In the genomic region with DNA sequence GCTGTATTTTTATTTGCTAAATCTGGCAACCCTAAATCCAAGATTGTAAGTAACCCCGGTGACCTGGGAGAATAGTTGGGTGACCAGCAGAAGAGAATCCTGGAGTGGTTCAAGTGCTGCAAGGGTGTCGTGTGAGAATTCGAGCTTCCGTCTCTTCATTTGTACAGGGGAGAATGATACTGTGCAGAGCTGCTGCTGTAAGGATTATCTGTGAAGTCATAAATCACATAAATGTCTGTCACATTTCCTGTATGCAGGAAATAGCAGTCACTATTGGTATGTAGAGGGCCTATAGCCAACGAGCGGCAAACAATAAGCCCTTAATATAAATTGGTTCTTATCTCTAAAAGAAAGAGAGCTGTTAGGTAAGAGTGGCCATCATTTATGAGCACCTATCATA, we compare ENCODE assay signal across 33 cellular contexts.
"Had no signal": no experiment of that assay in that cellular context is flagged by ENCODE, and none has a peak within 500 bp of the region (broad histone marks: within the 10 kb centered on the region; RNA-seq: fewer than 3 reads in every experiment).

No MANE protein-coding gene starts in this region.

- H3K27me3 Mint-ChIP-seq: activated naive CD4-positive, alpha-beta T cell treated with anti-CD3 and anti-CD28 coated beads, Interleukin-2, amount 50 U/mL, for 24 hours; brain; T-helper 17 cell had no signal

- H3K9me3 ChIP-seq: ascending aorta, breast epithelium, esophagus squamous epithelium, gastroesophageal sphincter, heart right ventricle had no signal

- H3K4me3 Mint-ChIP-seq: activated CD4-positive, alpha-beta memory T cell treated with anti-CD3 and anti-CD28 coated beads for 36 hours; activated CD4-positive, alpha-beta T cell treated with anti-CD3 and anti-CD28 coated beads for 36 hours; activated CD4-positive, alpha-beta T cell treated with anti-CD3 and anti-CD28 coated beads, Interleukin-2, amount 10 ng/mL, durations not matched to agents 24 days and 14 days; activated CD8-positive, alpha-beta memory T cell treated with anti-CD3 and anti-CD28 coated beads, Interleukin-2, amount 10 ng/mL, durations not matched to agents 7 days and 5 days; activated CD8-positive, alpha-beta T cell treated with anti-CD3 and anti-CD28 coated beads, Interleukin-2, amount 10 ng/mL, durations not matched to agents 7 days and 5 days; activated naive CD4-positive, alpha-beta T cell treated with anti-CD3 and anti-CD28 coated beads for 36 hours; activated naive CD4-positive, alpha-beta T cell treated with anti-CD3 and anti-CD28 coated beads, Interleukin-2, amount 50 U/mL, for 24 hours; activated naive CD8-positive, alpha-beta T cell treated with anti-CD3 and anti-CD28 coated beads, Interleukin-2, amount 10 ng/mL, durations not matched to agents 7 days and 5 days; activated T-helper 1 cell treated with anti-CD3 and anti-CD28 coated beads, Interleukin-12 subunit alpha, Interleukin-12 subunit beta, Interleukin-2, Interleukin-4 antibody, amounts not matched to agents 30 ng/mL and 10 ng/mL and 1 ng/mL, durations not matched to agents 14 hours and 24 hours and 36 hours; brain; central memory CD8-positive, alpha-beta T cell; dendritic cell treated with granulocyte-macrophage colony-stimulating factor and Interleukin-4, amounts not matched to agents 40 ng/mL and 50 ng/mL, for 4 days; T-helper 17 cell; T-helper 2 cell treated with Interferon-gamma antibody and Interleukin-4, amounts not matched to agents 5 μg/mL and 100 μg/mL, for 36 hours had no signal

- H3K27ac Mint-ChIP-seq: activated CD4-positive, alpha-beta memory T cell treated with anti-CD3 and anti-CD28 coated beads for 36 hours; activated CD4-positive, alpha-beta T cell treated with anti-CD3 and anti-CD28 coated beads for 36 hours; activated CD4-positive, alpha-beta T cell treated with anti-CD3 and anti-CD28 coated beads, Interleukin-2, amount 10 ng/mL, durations not matched to agents 24 days and 14 days; activated CD8-positive, alpha-beta memory T cell treated with anti-CD3 and anti-CD28 coated beads, Interleukin-2, amount 10 ng/mL, durations not matched to agents 7 days and 5 days; activated CD8-positive, alpha-beta T cell treated with anti-CD3 and anti-CD28 coated beads, Interleukin-2, amount 10 ng/mL, durations not matched to agents 7 days and 5 days; activated naive CD4-positive, alpha-beta T cell treated with anti-CD3 and anti-CD28 coated beads for 36 hours; activated naive CD4-positive, alpha-beta T cell treated with anti-CD3 and anti-CD28 coated beads, Interleukin-2, amount 50 U/mL, for 24 hours; activated naive CD8-positive, alpha-beta T cell treated with anti-CD3 and anti-CD28 coated beads, Interleukin-2, amount 10 ng/mL, durations not matched to agents 7 days and 5 days; activated T-helper 1 cell treated with anti-CD3 and anti-CD28 coated beads, Interleukin-12 subunit alpha, Interleukin-12 subunit beta, Interleukin-2, Interleukin-4 antibody, amounts not matched to agents 30 ng/mL and 10 ng/mL and 1 ng/mL, durations not matched to agents 14 hours and 24 hours and 36 hours; activated T-helper 2 cell treated with anti-CD3 and anti-CD28 coated beads, Interferon-gamma antibody, Interleukin-2, Interleukin-4, amounts not matched to agents 10 μg/mL and 5 μg/mL and 100 μg/mL, durations not matched to agents 14 hours and 24 hours and 36 hours; brain; dendritic cell treated with granulocyte-macrophage colony-stimulating factor and Interleukin-4, amounts not matched to agents 40 ng/mL and 50 ng/mL, for 4 days; T-helper 17 cell; T-helper 2 cell treated with Interferon-gamma antibody and Interleukin-4, amounts not matched to agents 5 μg/mL and 100 μg/mL, for 36 hours had no signal

- H3K4me1 ChIP-seq: ascending aorta, breast epithelium, esophagus squamous epithelium, gastroesophageal sphincter had no signal

- H3K36me3 ChIP-seq: ascending aorta, breast epithelium, esophagus squamous epithelium, gastroesophageal sphincter, heart right ventricle, WERI-Rb-1 had no signal

- H3K4me1 Mint-ChIP-seq: activated CD4-positive, alpha-beta T cell treated with anti-CD3 and anti-CD28 coated beads for 36 hours; activated CD4-positive, alpha-beta T cell treated with anti-CD3 and anti-CD28 coated beads, Interleukin-2, amount 10 ng/mL, durations not matched to agents 24 days and 14 days; activated CD8-positive, alpha-beta memory T cell treated with anti-CD3 and anti-CD28 coated beads, Interleukin-2, amount 10 ng/mL, durations not matched to agents 7 days and 5 days; activated naive CD4-positive, alpha-beta T cell treated with anti-CD3 and anti-CD28 coated beads, Interleukin-2, amount 50 U/mL, for 24 hours; activated naive CD8-positive, alpha-beta T cell treated with anti-CD3 and anti-CD28 coated beads, Interleukin-2, amount 10 ng/mL, durations not matched to agents 7 days and 5 days; central memory CD8-positive, alpha-beta T cell had no signal

- H3K9me3 Mint-ChIP-seq: activated CD4-positive, alpha-beta memory T cell treated with anti-CD3 and anti-CD28 coated beads for 36 hours; activated CD4-positive, alpha-beta T cell treated with anti-CD3 and anti-CD28 coated beads, Interleukin-2, amount 10 ng/mL, durations not matched to agents 24 days and 14 days; activated naive CD4-positive, alpha-beta T cell treated with anti-CD3 and anti-CD28 coated beads for 36 hours; activated naive CD4-positive, alpha-beta T cell treated with anti-CD3 and anti-CD28 coated beads, Interleukin-2, amount 50 U/mL, for 24 hours; activated naive CD8-positive, alpha-beta T cell treated with anti-CD3 and anti-CD28 coated beads, Interleukin-2, amount 10 ng/mL, durations not matched to agents 7 days and 5 days; activated T-helper 1 cell treated with anti-CD3 and anti-CD28 coated beads, Interleukin-12 subunit alpha, Interleukin-12 subunit beta, Interleukin-2, Interleukin-4 antibody, amounts not matched to agents 30 ng/mL and 10 ng/mL and 1 ng/mL, durations not matched to agents 14 hours and 24 hours and 36 hours; activated T-helper 2 cell treated with anti-CD3 and anti-CD28 coated beads, Interferon-gamma antibody, Interleukin-2, Interleukin-4, amounts not matched to agents 10 μg/mL and 5 μg/mL and 100 μg/mL, durations not matched to agents 14 hours and 24 hours and 36 hours; brain; central memory CD8-positive, alpha-beta T cell; dendritic cell treated with granulocyte-macrophage colony-stimulating factor and Interleukin-4, amounts not matched to agents 40 ng/mL and 50 ng/mL, for 4 days; T-helper 2 cell treated with Interferon-gamma antibody and Interleukin-4, amounts not matched to agents 5 μg/mL and 100 μg/mL, for 36 hours had no signal

- H3K36me3 Mint-ChIP-seq: activated CD4-positive, alpha-beta memory T cell treated with anti-CD3 and anti-CD28 coated beads for 36 hours; activated CD8-positive, alpha-beta memory T cell treated with anti-CD3 and anti-CD28 coated beads, Interleukin-2, amount 10 ng/mL, durations not matched to agents 7 days and 5 days; activated naive CD4-positive, alpha-beta T cell treated with anti-CD3 and anti-CD28 coated beads, Interleukin-2, amount 50 U/mL, for 24 hours; activated naive CD8-positive, alpha-beta T cell treated with anti-CD3 and anti-CD28 coated beads, Interleukin-2, amount 10 ng/mL, durations not matched to agents 7 days and 5 days; brain had no signal

- H3K4me3 ChIP-seq: ascending aorta, breast epithelium, coronary artery, dorsolateral prefrontal cortex, esophagus squamous epithelium, gastroesophageal sphincter, heart right ventricle had no signal

- ATAC-seq: activated CD4-positive, alpha-beta T cell treated with anti-CD3 and anti-CD28 coated beads for 36 hours; activated CD8-positive, alpha-beta memory T cell treated with anti-CD3 and anti-CD28 coated beads, Interleukin-2, amount 10 ng/mL, durations not matched to agents 7 days and 5 days; activated CD8-positive, alpha-beta T cell treated with anti-CD3 and anti-CD28 coated beads, Interleukin-2, amount 10 ng/mL, durations not matched to agents 7 days and 5 days; gastroesophageal sphincter; heart right ventricle; T-helper 17 cell had no signal

- DNase-seq: activated CD4-positive, alpha-beta memory T cell treated with anti-CD3 and anti-CD28 coated beads for 36 hours; activated CD4-positive, alpha-beta T cell treated with anti-CD3 and anti-CD28 coated beads for 36 hours; activated CD4-positive, alpha-beta T cell treated with anti-CD3 and anti-CD28 coated beads, Interleukin-2, amount 10 ng/mL, durations not matched to agents 24 days and 14 days; activated CD4-positive, CD25-positive, alpha-beta regulatory T cell; activated CD4-positive, CD25-positive, alpha-beta regulatory T cell treated with anti-CD3 and anti-CD28 coated beads, Interleukin-2, amount 50 U/mL, for 72 hours; activated CD8-positive, alpha-beta memory T cell treated with anti-CD3 and anti-CD28 coated beads, Interleukin-2, amount 10 ng/mL, durations not matched to agents 7 days and 5 days; activated CD8-positive, alpha-beta memory T cell treated with anti-CD3 and anti-CD28 coated beads, Interleukin-2, amount 50 U/mL, for 4 hours; activated CD8-positive, alpha-beta T cell treated with anti-CD3 and anti-CD28 coated beads, Interleukin-2, amount 10 ng/mL, durations not matched to agents 7 days and 5 days; activated effector memory CD4-positive, alpha-beta T cell treated with anti-CD3 and anti-CD28 coated beads, Interleukin-2, amount 50 U/mL, for 16 hours; activated naive CD4-positive, alpha-beta T cell treated with anti-CD3 and anti-CD28 coated beads for 36 hours; activated naive CD8-positive, alpha-beta T cell treated with anti-CD3 and anti-CD28 coated beads, Interleukin-2, amount 10 ng/mL, durations not matched to agents 7 days and 5 days; activated T-cell treated with anti-CD3 and anti-CD28 coated beads, Interleukin-2, amount 50 U/mL, for 1 hour; activated T-cell treated with anti-CD3 and anti-CD28 coated beads, Interleukin-2, amount 50 U/mL, for 48 hours; dorsolateral prefrontal cortex; esophagus squamous epithelium; foreskin melanocyte; heart right ventricle; T-helper 1 cell; T-helper 17 cell; T1000; WERI-Rb-1 had no signal

- H3K27me3 ChIP-seq: ascending aorta, breast epithelium, heart right ventricle had no signal

- H3K27ac ChIP-seq: ascending aorta, breast epithelium, coronary artery, dorsolateral prefrontal cortex, epithelial cell of prostate, esophagus squamous epithelium, gastroesophageal sphincter, heart right ventricle, WERI-Rb-1 had no signal
